21 cellular contexts compared by ENCODE assay signal in genomic region chr4:77788990-77789389, GRCh38.
"Had no signal": no experiment of that assay in that cellular context is flagged by ENCODE, and none has a peak within 500 bp of the region (broad histone marks: within the 10 kb centered on the region; RNA-seq: fewer than 3 reads in every experiment).

No MANE protein-coding gene starts in this region.

- H3K4me1 ChIP-seq: testis had no signal

- ATAC-seq: left cardiac atrium; lower lobe of right lung; sciatic nerve; stimulated activated naive B cell treated with anti-CD40 and anti-IgM and Interleukin-4, amounts not matched to agents 10 μg/mL and 1 μg/mL and 100 μg/mL, for 72 hours; stimulated activated naive CD8-positive, alpha-beta T cell treated with anti-CD3 and anti-CD28 coated beads, Interleukin-15, amount 100 ng/mL, for 72 hours; upper lobe of right lung had no signal

- H3K27me3 Mint-ChIP-seq: memory B cell; stimulated activated naive B cell treated with anti-CD40 and anti-IgM and Interleukin-4, amounts not matched to agents 10 μg/mL and 1 μg/mL and 100 μg/mL, for 72 hours; stimulated activated naive CD8-positive, alpha-beta T cell treated with anti-CD3 and anti-CD28 coated beads, Interleukin-15, amount 100 ng/mL, for 72 hours had no signal

- H3K9me3 ChIP-seq: esophagus squamous epithelium, left ventricle myocardium inferior, lower lobe of right lung, neutrophil, spleen, testis, tibial nerve, upper lobe of right lung, vagina had no signal

- H3K27ac Mint-ChIP-seq: memory B cell; mesothelial cell of epicardium; stimulated activated naive B cell treated with anti-CD40 and anti-IgM and Interleukin-4, amounts not matched to agents 10 μg/mL and 1 μg/mL and 100 μg/mL, for 72 hours; stimulated activated naive CD8-positive, alpha-beta T cell treated with anti-CD3 and anti-CD28 coated beads, Interleukin-15, amount 100 ng/mL, for 72 hours had no signal

- H3K36me3 ChIP-seq: left ventricle myocardium inferior, lower lobe of right lung, neutrophil, tibial nerve, upper lobe of right lung, vagina had no signal

- H3K27ac ChIP-seq: esophagus squamous epithelium, left ventricle myocardium inferior, lower lobe of right lung, neutrophil, spleen, testis, tibial nerve, upper lobe of right lung, vagina had no signal

- H3K27me3 ChIP-seq: esophagus squamous epithelium, neutrophil, spleen, testis, tibial nerve, upper lobe of right lung, vagina had no signal

- H3K4me3 ChIP-seq: esophagus squamous epithelium, left ventricle myocardium inferior, lower lobe of right lung, spleen, testis, tibial nerve, upper lobe of right lung, vagina had no signal

- DNase-seq: dermis blood vessel endothelial cell; esophagus squamous epithelium; foreskin fibroblast; kidney; left cardiac atrium; left ventricle myocardium inferior; lower lobe of right lung; spleen; stimulated activated CD4-positive, alpha-beta T cell treated with anti-CD3 and anti-CD28 coated beads, Interleukin-15, amount 100 ng/mL, for 24 hours; stimulated activated CD4-positive, alpha-beta T cell treated with anti-CD3 and anti-CD28 coated beads, Interleukin-1b, Interleukin-23, amount 100 ng/mL, for 48 hours; stimulated activated CD4-positive, alpha-beta T cell treated with anti-CD3 and anti-CD28 coated beads, Interleukin-4, amount 100 ng/mL, for 24 hours; stimulated activated naive B cell treated with anti-CD40 and anti-IgM and Interleukin-4, amounts not matched to agents 10 μg/mL and 1 μg/mL and 100 μg/mL, for 72 hours; stimulated activated naive CD8-positive, alpha-beta T cell treated with anti-CD3 and anti-CD28 coated beads, Interleukin-15, amount 100 ng/mL, for 72 hours; testis; upper lobe of right lung had no signal

- H3K4me3 Mint-ChIP-seq: memory B cell; mesothelial cell of epicardium; stimulated activated naive B cell treated with anti-CD40 and anti-IgM and Interleukin-4, amounts not matched to agents 10 μg/mL and 1 μg/mL and 100 μg/mL, for 72 hours; stimulated activated naive CD8-positive, alpha-beta T cell treated with anti-CD3 and anti-CD28 coated beads, Interleukin-15, amount 100 ng/mL, for 72 hours had no signal

- H3K9me3 Mint-ChIP-seq: memory B cell; mesothelial cell of epicardium; stimulated activated naive B cell treated with anti-CD40 and anti-IgM and Interleukin-4, amounts not matched to agents 10 μg/mL and 1 μg/mL and 100 μg/mL, for 72 hours had no signal

- H3K36me3 Mint-ChIP-seq: mesothelial cell of epicardium had no signal
